In the genomic region with DNA sequence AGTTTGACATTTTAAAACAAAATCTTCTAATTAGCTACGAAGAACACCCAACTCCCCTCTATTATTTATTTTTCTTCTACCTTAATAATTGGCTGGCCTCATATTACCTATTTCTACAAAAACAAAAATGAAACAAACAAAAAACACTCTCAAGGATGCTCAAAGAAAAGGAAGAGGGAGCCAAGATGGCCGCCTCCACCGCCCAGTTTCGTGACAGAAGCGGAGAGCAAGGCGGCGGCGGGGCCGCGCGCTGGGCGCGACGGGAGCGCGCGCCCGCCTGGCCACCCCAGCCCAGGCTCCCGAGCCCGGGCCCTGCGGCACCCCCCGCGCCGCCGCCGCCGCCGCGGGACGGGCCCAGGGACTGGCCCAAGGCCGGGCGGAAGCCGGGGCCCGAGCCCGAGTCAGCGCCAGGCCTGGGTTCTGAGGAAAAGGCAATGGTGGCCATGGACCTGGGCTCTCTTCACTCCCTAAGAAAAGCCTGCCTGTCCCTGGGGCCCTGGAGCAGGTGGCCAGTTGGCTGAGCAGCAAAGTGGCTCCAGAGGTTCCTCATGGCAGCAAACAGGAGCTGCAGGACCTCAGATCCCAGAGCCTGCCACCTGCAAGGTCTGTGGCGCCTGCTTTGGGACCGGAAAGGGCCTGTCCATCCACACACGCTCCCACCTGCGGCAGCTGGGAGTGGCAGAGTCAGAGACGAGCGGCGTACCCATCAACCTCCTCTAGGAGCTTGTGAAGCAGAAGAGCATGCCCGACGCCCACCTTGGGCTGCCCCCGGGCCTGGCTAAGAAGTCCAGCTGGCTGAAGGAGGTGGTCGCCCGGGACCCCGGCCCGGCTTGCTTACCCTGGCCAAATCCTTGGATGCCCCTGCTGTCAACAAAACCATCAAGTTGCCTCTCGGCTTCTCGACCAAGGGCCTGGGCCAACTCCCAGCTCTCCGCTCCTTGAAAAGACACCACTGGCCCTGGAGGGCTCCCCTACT, we compare ENCODE assay signal across 20 cellular contexts.
"Had no signal": no experiment of that assay in that cellular context is flagged by ENCODE, and none has a peak within 500 bp of the region (broad histone marks: within the 10 kb centered on the region; RNA-seq: fewer than 3 reads in every experiment).

No MANE protein-coding gene starts in this region.

- ATAC-seq: activated naive CD4-positive, alpha-beta T cell treated with anti-CD3 and anti-CD28 coated beads, Interleukin-2, amount 50 U/mL, for 72 hours; effector memory CD8-positive, alpha-beta T cell; left colon; naive thymus-derived CD4-positive, alpha-beta T cell; WTC11 had no signal

- DNase-seq: activated gamma-delta T cell treated with Interleukin-2 at 50 U/mL for 16 hours; activated T-cell treated with anti-CD3 and anti-CD28 coated beads, Interleukin-2, amount 50 U/mL, for 1 hour; effector memory CD8-positive, alpha-beta T cell; glutamatergic neuron; left colon; naive thymus-derived CD4-positive, alpha-beta T cell; retina; stimulated activated CD4-positive, alpha-beta T cell treated with anti-CD3 and anti-CD28 coated beads, Interleukin-12 subunit alpha, Interleukin-12 subunit beta, amount 100 ng/mL, for 4 hours; stimulated activated CD4-positive, alpha-beta T cell treated with anti-CD3 and anti-CD28 coated beads, Interleukin-4, amount 100 ng/mL, for 4 hours; T-helper 9 cell; trophoblast cell had no signal

- H3K9me3 ChIP-seq: vagina had no signal

- FAIRE-seq: endothelial cell of umbilical vein, frontal cortex, islet of Langerhans had no signal

- H3K4me3 ChIP-seq: dorsolateral prefrontal cortex, esophagus muscularis mucosa, lung, vagina had no signal

- H3K27ac ChIP-seq: dorsolateral prefrontal cortex, esophagus muscularis mucosa, vagina had no signal

- H3K27me3 ChIP-seq: dorsolateral prefrontal cortex, esophagus muscularis mucosa, vagina had no signal

- H3K4me1 ChIP-seq: esophagus muscularis mucosa, vagina had no signal

- H3K36me3 ChIP-seq: esophagus muscularis mucosa, vagina had no signal
